In genomic region chr2:13698847-13699246, GRCh38 we compare ENCODE assay signal across 20 cellular contexts.
A peak's percentile ranks its signal among the peaks of the same experiment; 100 is the strongest.
DNase-seq lines count a peak whose midpoint lies in the region; TF ChIP-seq lines count a peak whose summit lies in the region.
"Had no signal": no experiment of that assay in that cellular context is flagged by ENCODE, and none has a peak within 500 bp of the region (broad histone marks: within the 10 kb centered on the region; RNA-seq: fewer than 3 reads in every experiment).

No MANE protein-coding gene starts in this region.

- H3K4me3 ChIP-seq in Jurkat, Clone E6-1 (ENCODE audit: low read length): no peak overlapping the region
- H3K4me3 ChIP-seq in stomach: no peak overlapping the region
- H3K4me3 ChIP-seq: A549; BLaER1 treated with 17β-estradiol and CSF1 and Interleukin-3, amounts not matched to agents 10 nM and 100 nM had no signal

- no peak for TF ChIP-seq EP300 in stomach (IDR thresholded peaks at IDR 0.05)

- intact Hi-C loops in stomach (cut with DNase I; ENCODE audit: low total_unique reads): no loop called here

- H3K9me3 ChIP-seq in stomach: peaks cover 0 to 2% (median 0%) of the 10 kb centered on the region in 4 donors
- H3K9me3 ChIP-seq: A549; BLaER1 treated with 17β-estradiol and CSF1 and Interleukin-3, amounts not matched to agents 10 nM and 100 nM had no signal

- peak; percentile 42 for DNase-seq in CMK (ENCODE audit: low read depth)
- peak; percentile 9 for DNase-seq in GDM1 (lab: John Stamatoyannopoulos, UW)
- DNase-seq in Jurkat, Clone E6-1 (ENCODE audit: low read depth, low spot score): peak; percentile 65
- peak; percentile 86 for DNase-seq in OCI-M1 (lab: John Stamatoyannopoulos, UW)
- DNase-seq in activated gamma-delta T cell treated with Interleukin-2 at 50 U/mL for 16 hours: no peak
- no peak for DNase-seq in epidermal melanocyte (ENCODE audit: insufficient read length, low spot score)
- no peak for DNase-seq in stomach
- no peak for DNase-seq in activated T-cell treated with anti-CD3 and anti-CD28 coated beads, Interleukin-2, amount 50 U/mL, for 48 hours
- DNase-seq: AML-193; CD4-positive, alpha-beta T cell; CD8-positive, alpha-beta T cell; COR-L47; DMS 273 treated with DMSO at 0.1 percent for 48 hours; DMS79 treated with DMSO at 0.1 percent for 48 hours; EL; GF-D8 had no signal

- TF ChIP-seq CTCF in stomach (IDR thresholded peaks at IDR 0.05): no peak

- 40 to 53% (median 46%) methylated on average over 1 of the region's 1 CpG for WGBS in stomach, 5 donors

- no peak overlapping the region for H3K27ac ChIP-seq in stomach
- H3K27ac ChIP-seq: 22Rv1; A549; BLaER1 treated with 17β-estradiol and CSF1 and Interleukin-3, amounts not matched to agents 10 nM and 100 nM; C4-2B had no signal

- no peaks in the 10 kb centered on the region for H3K4me1 ChIP-seq in stomach
- H3K4me1 ChIP-seq: A549; BLaER1 treated with 17β-estradiol and CSF1 and Interleukin-3, amounts not matched to agents 10 nM and 100 nM had no signal

- H3K36me3 ChIP-seq in stomach: no peaks in the 10 kb centered on the region
- H3K36me3 ChIP-seq: BLaER1 treated with 17β-estradiol and CSF1 and Interleukin-3, amounts not matched to agents 10 nM and 100 nM had no signal

- TF ChIP-seq POLR2A in stomach (IDR thresholded peaks at IDR 0.05): no peak

- H3K27me3 ChIP-seq in stomach: no peaks in the 10 kb centered on the region
- H3K27me3 ChIP-seq: BLaER1 treated with 17β-estradiol and CSF1 and Interleukin-3, amounts not matched to agents 10 nM and 100 nM had no signal

Comparison
In these comparisons a context has a peak if more than half of its experiments do, and no peak if none do; other contexts are left out.
1. DNase-seq: peak in CMK (single experiment), GDM1 (single experiment), Jurkat, Clone E6-1 (single experiment) and OCI-M1 (single experiment); none in activated gamma-delta T cell treated with Interleukin-2 at 50 U/mL for 16 hours (single experiment), epidermal melanocyte (single experiment), stomach (single experiment) and activated T-cell treated with anti-CD3 and anti-CD28 coated beads, Interleukin-2, amount 50 U/mL, for 48 hours (0 of 2).